Comparison of ENCODE assay signal across 11 cellular contexts in the genomic region with DNA sequence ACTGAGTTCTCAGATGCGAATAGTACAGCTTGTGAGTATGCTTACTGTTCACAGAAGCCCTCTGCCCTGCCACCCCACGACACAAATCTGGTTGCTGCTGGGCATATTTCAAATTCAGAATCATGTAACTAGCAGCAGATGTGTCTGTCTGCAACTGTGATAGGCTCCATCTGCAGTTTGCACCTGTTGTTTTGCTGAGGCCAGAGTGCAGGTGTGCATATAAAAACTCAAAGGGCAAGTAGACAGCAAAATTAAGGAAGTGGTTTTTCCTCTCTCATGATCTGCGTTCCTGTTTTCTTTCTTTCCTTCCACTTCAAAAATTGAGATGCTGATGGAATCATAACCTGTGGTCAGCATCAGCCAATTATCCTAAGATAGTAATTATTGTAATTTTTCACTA.
DNase-seq lines count a peak whose midpoint lies in the region; ATAC-seq and TF ChIP-seq lines count a peak whose summit lies in the region.
"Had no signal": no experiment of that assay in that cellular context is flagged by ENCODE, and none has a peak within 500 bp of the region (broad histone marks: within the 10 kb centered on the region; RNA-seq: fewer than 3 reads in every experiment).

No MANE protein-coding gene starts in this region.

- H3K9me3 ChIP-seq in testis = no peaks in the 10 kb centered on the region
- no peaks in the 10 kb centered on the region for H3K9me3 ChIP-seq in ovary
- H3K9me3 ChIP-seq: psoas muscle had no signal

- H3K4me1 Mint-ChIP-seq in WTC11 = peaks cover 5% of the 10 kb centered on the region

- 56 to 76% methylated on average over 3 of the region's 3 CpGs for WGBS in testis, 2 donors
- WGBS in ovary, 3 donors = 29 to 49% (median 38%) methylated on average over 3 of the region's 3 CpGs

- H3K27ac ChIP-seq in testis = no peak overlapping the region
- H3K27ac ChIP-seq in ovary = no peak overlapping the region
- H3K27ac ChIP-seq: psoas muscle had no signal

- no peak overlapping the region for H3K4me3 Mint-ChIP-seq in WTC11

- TF ChIP-seq POLR2A in testis (IDR thresholded peaks at IDR 0.05) (no peak), ovary (IDR thresholded peaks at IDR 0.05) (no peak)

- in situ Hi-C loops in GM13976 (cut with MboI; ENCODE audit: low sequenced_read_pairs, unreplicated experiment) = loop anchor here (25.0 kb wide), 1 partner anchor 300 kb away; no protein-coding TSS in a partner anchor

- H3K36me3 ChIP-seq in testis (ENCODE audit: low read depth, missing control alignments) (no peaks in the 10 kb centered on the region), ovary (no peaks in the 10 kb centered on the region)

- CTCF ChIA-PET in WTC11 (lab: Charles Lee) = interaction anchor here (1.8 kb wide), 1 partner anchor 331 kb away, joined by 5 read pairs; no protein-coding TSS in a partner anchor

- intact Hi-C loops in testis (cut with DNase I; ENCODE audit: low total_unique reads) (no loop called here), ovary (cut with DNase I) (no loop called here)

- no peaks in the 10 kb centered on the region for H3K36me3 Mint-ChIP-seq in WTC11

- no peak for TF ChIP-seq CTCF in WTC11 (IDR thresholded peaks at IDR 0.05)
- no peak for TF ChIP-seq CTCF in testis (IDR thresholded peaks at IDR 0.05)
- no peak for TF ChIP-seq CTCF in ovary (IDR thresholded peaks at IDR 0.05)
- TF ChIP-seq CTCF in GM13976 (IDR thresholded peaks at IDR 0.05; ENCODE audit: borderline replicate concordance, control extremely low read depth, extremely low read depth, insufficient read depth, missing control alignments) = no peak

- H3K4me1 ChIP-seq in testis = no peaks in the 10 kb centered on the region
- H3K4me1 ChIP-seq in ovary (ENCODE audit: insufficient read depth) = no peaks in the 10 kb centered on the region
- H3K4me1 ChIP-seq: psoas muscle had no signal

- no peak overlapping the region for H3K4me3 ChIP-seq in testis
- no peak overlapping the region for H3K4me3 ChIP-seq in ovary
- H3K4me3 ChIP-seq: psoas muscle had no signal

- peak; percentile 62 for DNase-seq in NCI-H1417 treated with DMSO at 0.1 percent for 48 hours (lab: John Stamatoyannopoulos, UW)
- DNase-seq in WTC11 (ENCODE audit: low spot score) = no peak
- DNase-seq in testis = no peak
- DNase-seq in ovary = no peak
- DNase-seq in SKM-1 treated with dmso at 0.1 percent for 144 hours (lab: John Stamatoyannopoulos, UW; ENCODE audit: unreplicated experiment) = no peak
- no peak for DNase-seq in GM13976 (ENCODE audit: low spot score)
- DNase-seq: GF-D8, psoas muscle, T1000 had no signal

- TF ChIP-seq EP300 in ovary (IDR thresholded peaks at IDR 0.05) = no peak

- 0 out of 2 replicates have a peak overlapping the region, but pooled peaks have one; percentile 45 for H3K27ac Mint-ChIP-seq in WTC11

- no peaks in the 10 kb centered on the region for H3K27me3 ChIP-seq in testis
- H3K27me3 ChIP-seq in ovary = no peaks in the 10 kb centered on the region

- H3K27me3 Mint-ChIP-seq in WTC11 (ENCODE audit: low read depth) = no peaks in the 10 kb centered on the region

- POLR2A ChIA-PET in WTC11 (lab: Charles Lee) = no interaction called here

- ATAC-seq in GM18867 (IDR thresholded peaks at IDR 0.05; ENCODE audit: unreplicated experiment) = peak; percentile 88
- ATAC-seq in HG02642 (IDR thresholded peaks at IDR 0.05; ENCODE audit: poor library complexity, unreplicated experiment) = peak; percentile 86
- no peak for ATAC-seq in WTC11
- ATAC-seq: psoas muscle had no signal

- H3K9me3 Mint-ChIP-seq in WTC11 = no peaks in the 10 kb centered on the region

TF ChIP-seq in WTC11, 78 proteins besides CTCF, POLR2A, EP300 and RAD21:
- TF ChIP-seq ESRRA (CRISPR knock-in tag; IDR thresholded peaks at IDR 0.05; ENCODE audit: borderline replicate concordance) (no peak), GRHL2 (CRISPR knock-in tag; IDR thresholded peaks at IDR 0.05; ENCODE audit: insufficient replicate concordance, severe bottlenecking) (no peak), FOXJ3 (CRISPR knock-in tag; IDR thresholded peaks at IDR 0.05; ENCODE audit: borderline replicate concordance) (no peak), TCF7 (CRISPR knock-in tag; IDR thresholded peaks at IDR 0.05; ENCODE audit: low read depth) (no peak), FOXK1 (CRISPR knock-in tag; IDR thresholded peaks at IDR 0.05) (no peak), NFE2L1 (CRISPR knock-in tag; IDR thresholded peaks at IDR 0.05) (no peak), ZNF416 (CRISPR knock-in tag; IDR thresholded peaks at IDR 0.05) (no peak), PRRX2 (CRISPR knock-in tag; IDR thresholded peaks at IDR 0.05) (no peak), ZNF138 (CRISPR knock-in tag; conservative IDR thresholded peaks at IDR 0.05) (no peak), TEAD1 (CRISPR knock-in tag; IDR thresholded peaks at IDR 0.05) (no peak), JUN (CRISPR knock-in tag; IDR thresholded peaks at IDR 0.05) (no peak)
- TF ChIP-seq, protein P1, sequence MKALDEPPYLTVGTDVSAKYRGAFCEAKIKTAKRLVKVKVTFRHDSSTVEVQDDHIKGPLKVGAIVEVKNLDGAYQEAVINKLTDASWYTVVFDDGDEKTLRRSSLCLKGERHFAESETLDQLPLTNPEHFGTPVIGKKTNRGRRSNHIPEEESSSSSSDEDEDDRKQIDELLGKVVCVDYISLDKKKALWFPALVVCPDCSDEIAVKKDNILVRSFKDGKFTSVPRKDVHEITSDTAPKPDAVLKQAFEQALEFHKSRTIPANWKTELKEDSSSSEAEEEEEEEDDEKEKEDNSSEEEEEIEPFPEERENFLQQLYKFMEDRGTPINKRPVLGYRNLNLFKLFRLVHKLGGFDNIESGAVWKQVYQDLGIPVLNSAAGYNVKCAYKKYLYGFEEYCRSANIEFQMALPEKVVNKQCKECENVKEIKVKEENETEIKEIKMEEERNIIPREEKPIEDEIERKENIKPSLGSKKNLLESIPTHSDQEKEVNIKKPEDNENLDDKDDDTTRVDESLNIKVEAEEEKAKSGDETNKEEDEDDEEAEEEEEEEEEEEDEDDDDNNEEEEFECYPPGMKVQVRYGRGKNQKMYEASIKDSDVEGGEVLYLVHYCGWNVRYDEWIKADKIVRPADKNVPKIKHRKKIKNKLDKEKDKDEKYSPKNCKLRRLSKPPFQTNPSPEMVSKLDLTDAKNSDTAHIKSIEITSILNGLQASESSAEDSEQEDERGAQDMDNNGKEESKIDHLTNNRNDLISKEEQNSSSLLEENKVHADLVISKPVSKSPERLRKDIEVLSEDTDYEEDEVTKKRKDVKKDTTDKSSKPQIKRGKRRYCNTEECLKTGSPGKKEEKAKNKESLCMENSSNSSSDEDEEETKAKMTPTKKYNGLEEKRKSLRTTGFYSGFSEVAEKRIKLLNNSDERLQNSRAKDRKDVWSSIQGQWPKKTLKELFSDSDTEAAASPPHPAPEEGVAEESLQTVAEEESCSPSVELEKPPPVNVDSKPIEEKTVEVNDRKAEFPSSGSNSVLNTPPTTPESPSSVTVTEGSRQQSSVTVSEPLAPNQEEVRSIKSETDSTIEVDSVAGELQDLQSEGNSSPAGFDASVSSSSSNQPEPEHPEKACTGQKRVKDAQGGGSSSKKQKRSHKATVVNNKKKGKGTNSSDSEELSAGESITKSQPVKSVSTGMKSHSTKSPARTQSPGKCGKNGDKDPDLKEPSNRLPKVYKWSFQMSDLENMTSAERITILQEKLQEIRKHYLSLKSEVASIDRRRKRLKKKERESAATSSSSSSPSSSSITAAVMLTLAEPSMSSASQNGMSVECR (CRISPR knock-in tag; IDR thresholded peaks at IDR 0.05; ENCODE audit: borderline replicate concordance) = no peak
- TF ChIP-seq, protein P2, sequence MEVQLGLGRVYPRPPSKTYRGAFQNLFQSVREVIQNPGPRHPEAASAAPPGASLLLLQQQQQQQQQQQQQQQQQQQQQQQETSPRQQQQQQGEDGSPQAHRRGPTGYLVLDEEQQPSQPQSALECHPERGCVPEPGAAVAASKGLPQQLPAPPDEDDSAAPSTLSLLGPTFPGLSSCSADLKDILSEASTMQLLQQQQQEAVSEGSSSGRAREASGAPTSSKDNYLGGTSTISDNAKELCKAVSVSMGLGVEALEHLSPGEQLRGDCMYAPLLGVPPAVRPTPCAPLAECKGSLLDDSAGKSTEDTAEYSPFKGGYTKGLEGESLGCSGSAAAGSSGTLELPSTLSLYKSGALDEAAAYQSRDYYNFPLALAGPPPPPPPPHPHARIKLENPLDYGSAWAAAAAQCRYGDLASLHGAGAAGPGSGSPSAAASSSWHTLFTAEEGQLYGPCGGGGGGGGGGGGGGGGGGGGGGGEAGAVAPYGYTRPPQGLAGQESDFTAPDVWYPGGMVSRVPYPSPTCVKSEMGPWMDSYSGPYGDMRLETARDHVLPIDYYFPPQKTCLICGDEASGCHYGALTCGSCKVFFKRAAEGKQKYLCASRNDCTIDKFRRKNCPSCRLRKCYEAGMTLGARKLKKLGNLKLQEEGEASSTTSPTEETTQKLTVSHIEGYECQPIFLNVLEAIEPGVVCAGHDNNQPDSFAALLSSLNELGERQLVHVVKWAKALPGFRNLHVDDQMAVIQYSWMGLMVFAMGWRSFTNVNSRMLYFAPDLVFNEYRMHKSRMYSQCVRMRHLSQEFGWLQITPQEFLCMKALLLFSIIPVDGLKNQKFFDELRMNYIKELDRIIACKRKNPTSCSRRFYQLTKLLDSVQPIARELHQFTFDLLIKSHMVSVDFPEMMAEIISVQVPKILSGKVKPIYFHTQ (CRISPR knock-in tag; IDR thresholded peaks at IDR 0.05) = no peak
- TF ChIP-seq, protein P3, sequence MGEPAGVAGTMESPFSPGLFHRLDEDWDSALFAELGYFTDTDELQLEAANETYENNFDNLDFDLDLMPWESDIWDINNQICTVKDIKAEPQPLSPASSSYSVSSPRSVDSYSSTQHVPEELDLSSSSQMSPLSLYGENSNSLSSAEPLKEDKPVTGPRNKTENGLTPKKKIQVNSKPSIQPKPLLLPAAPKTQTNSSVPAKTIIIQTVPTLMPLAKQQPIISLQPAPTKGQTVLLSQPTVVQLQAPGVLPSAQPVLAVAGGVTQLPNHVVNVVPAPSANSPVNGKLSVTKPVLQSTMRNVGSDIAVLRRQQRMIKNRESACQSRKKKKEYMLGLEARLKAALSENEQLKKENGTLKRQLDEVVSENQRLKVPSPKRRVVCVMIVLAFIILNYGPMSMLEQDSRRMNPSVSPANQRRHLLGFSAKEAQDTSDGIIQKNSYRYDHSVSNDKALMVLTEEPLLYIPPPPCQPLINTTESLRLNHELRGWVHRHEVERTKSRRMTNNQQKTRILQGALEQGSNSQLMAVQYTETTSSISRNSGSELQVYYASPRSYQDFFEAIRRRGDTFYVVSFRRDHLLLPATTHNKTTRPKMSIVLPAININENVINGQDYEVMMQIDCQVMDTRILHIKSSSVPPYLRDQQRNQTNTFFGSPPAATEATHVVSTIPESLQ (CRISPR knock-in tag; IDR thresholded peaks at IDR 0.05) = no peak
